Comparison of ENCODE assay signal across 19 cellular contexts in the genomic region with DNA sequence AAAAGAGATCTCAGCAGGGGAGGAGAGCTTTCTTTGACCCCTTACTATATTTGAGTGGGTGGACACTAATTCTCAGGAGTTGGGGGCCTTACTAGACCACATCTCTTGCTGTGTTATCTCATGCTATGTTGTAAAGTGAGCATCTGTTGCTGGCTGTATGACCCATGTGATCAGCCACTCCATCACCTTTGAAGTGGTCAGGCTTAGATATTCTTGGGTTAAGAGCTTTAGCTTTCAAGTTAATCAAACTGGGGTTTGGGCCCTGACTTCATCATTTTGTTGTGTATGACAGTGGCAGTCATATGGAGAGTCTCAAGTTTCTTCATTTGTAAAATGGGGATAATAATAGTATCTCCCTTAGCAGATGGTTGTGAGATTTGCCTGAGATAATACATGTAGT.
DNase-seq lines count a peak whose midpoint lies in the region; ATAC-seq and TF ChIP-seq lines count a peak whose summit lies in the region.
"Had no signal": no experiment of that assay in that cellular context is flagged by ENCODE, and none has a peak within 500 bp of the region (broad histone marks: within the 10 kb centered on the region; RNA-seq: fewer than 3 reads in every experiment).

No MANE protein-coding gene starts in this region.

- H3K4me1 ChIP-seq in DND-41 (ENCODE audit: insufficient read depth, low read length) (peaks cover 32% of the 10 kb centered on the region), left lung (no peaks in the 10 kb centered on the region)
- H3K4me1 ChIP-seq: Peyer's patch, SJSA1 had no signal

- H3K9me3 ChIP-seq in DND-41 (ENCODE audit: insufficient read depth, low read length, severe bottlenecking) (no peaks in the 10 kb centered on the region), left lung (no peaks in the 10 kb centered on the region)
- H3K9me3 ChIP-seq: Peyer's patch, SJSA1 had no signal

- H3K36me3 ChIP-seq in DND-41 (ENCODE audit: insufficient read depth, low read length) (0 out of 2 replicates have a peak, but pooled peaks cover 3% of the 10 kb centered on the region), left lung (no peaks in the 10 kb centered on the region)
- H3K36me3 ChIP-seq: Peyer's patch, SJSA1 had no signal

- H3K4me3 ChIP-seq in DND-41 (ENCODE audit: low read depth in 1 of 2, low read length in 2 of 2) (no peak overlapping the region), left lung (no peak overlapping the region)
- H3K4me3 ChIP-seq: Peyer's patch, SJSA1 had no signal

- no peak overlapping the region for H3K4me2 ChIP-seq in DND-41 (ENCODE audit: insufficient read depth, low read length)

- no peaks in the 10 kb centered on the region for H3K9me3 Mint-ChIP-seq in activated naive CD4-positive, alpha-beta T cell treated with anti-CD3 and anti-CD28 coated beads, Interleukin-2, amount 50 U/mL, for 72 hours
- no peaks in the 10 kb centered on the region for H3K9me3 Mint-ChIP-seq in endothelial cell (ENCODE audit: unreplicated experiment)
- H3K9me3 Mint-ChIP-seq: HFFc6 had no signal

- H3K27ac Mint-ChIP-seq in activated naive CD4-positive, alpha-beta T cell treated with anti-CD3 and anti-CD28 coated beads, Interleukin-2, amount 50 U/mL, for 72 hours = no peak overlapping the region
- no peak overlapping the region for H3K27ac Mint-ChIP-seq in endothelial cell (ENCODE audit: unreplicated experiment)
- H3K27ac Mint-ChIP-seq: HFFc6 had no signal

- ATAC-seq in activated naive CD4-positive, alpha-beta T cell treated with anti-CD3 and anti-CD28 coated beads, Interleukin-2, amount 50 U/mL, for 72 hours = peak; percentile 26 to 53
- ATAC-seq in DND-41 (ENCODE audit: insufficient read depth, low read depth) (peak; percentile 87), left lung (peak; percentile 26), GM18870 (IDR thresholded peaks at IDR 0.05; ENCODE audit: unreplicated experiment) (no peak)
- ATAC-seq: HepG2 had no signal

- H3K27me3 ChIP-seq in DND-41 (ENCODE audit: insufficient read depth, low read length, poor library complexity) = no peaks in the 10 kb centered on the region
- no peaks in the 10 kb centered on the region for H3K27me3 ChIP-seq in left lung
- H3K27me3 ChIP-seq: Peyer's patch, SJSA1 had no signal

- H3K79me2 ChIP-seq in DND-41 (ENCODE audit: insufficient read depth, low read length) = no peaks in the 10 kb centered on the region

- no peak overlapping the region for H2AFZ ChIP-seq in DND-41 (ENCODE audit: low read depth, low read length)

- H3K27ac ChIP-seq in DND-41 (ENCODE audit: low read length) (peak overlapping the region; percentile 56), left lung (no peak overlapping the region)
- H3K27ac ChIP-seq: C4-2B, Peyer's patch, SJSA1 had no signal

- TF ChIP-seq CTCF in DND-41 (IDR thresholded peaks at IDR 0.05; ENCODE audit: borderline replicate concordance, extremely low read depth, low read length, poor library complexity, severe bottlenecking) (no peak), left lung (IDR thresholded peaks at IDR 0.05) (no peak), endothelial cell (IDR thresholded peaks at IDR 0.05; ENCODE audit: unreplicated experiment) (no peak)

- intact Hi-C loops in left lung (cut with DNase I) = no loop called here

- no peak overlapping the region for H3K4me3 Mint-ChIP-seq in endothelial cell (ENCODE audit: unreplicated experiment)
- H3K4me3 Mint-ChIP-seq: HFFc6 had no signal

- no peaks in the 10 kb centered on the region for H3K27me3 Mint-ChIP-seq in endothelial cell (ENCODE audit: unreplicated experiment)

- H3K36me3 Mint-ChIP-seq in activated naive CD4-positive, alpha-beta T cell treated with anti-CD3 and anti-CD28 coated beads, Interleukin-2, amount 50 U/mL, for 72 hours = peaks cover 0 to 6% of the 10 kb centered on the region in 2 donors
- no peaks in the 10 kb centered on the region for H3K36me3 Mint-ChIP-seq in endothelial cell (ENCODE audit: low read depth, unreplicated experiment)

- no peak for DNase-seq in activated naive CD4-positive, alpha-beta T cell treated with anti-CD3 and anti-CD28 coated beads, Interleukin-2, amount 50 U/mL, for 72 hours (ENCODE audit: low spot score in 2 of 2)
- DNase-seq in activated naive CD4-positive, alpha-beta T cell treated with Interleukin-2 at 50 U/mL for 16 hours = no peak
- DNase-seq in DND-41 (peak; percentile 38), SW480 (ENCODE audit: low spot score) (peak; percentile 41), left lung (no peak), endothelial cell (ENCODE audit: low spot score) (no peak)
- DNase-seq: DMS79, H7, HFFc6, KG1, NCI-H1436, NCI-H1930, NCI-H345, NCI-H69, Peyer's patch had no signal

- H3K4me1 Mint-ChIP-seq in endothelial cell (ENCODE audit: unreplicated experiment) = peaks cover under 1% of the 10 kb centered on the region

- no peak overlapping the region for H3K9ac ChIP-seq in DND-41 (ENCODE audit: low read depth, low read length)

- no peaks in the 10 kb centered on the region for H4K20me1 ChIP-seq in DND-41 (ENCODE audit: insufficient read depth, low read length)

Comparison
In these comparisons a context has a peak if more than half of its experiments do, and no peak if none do; other contexts are left out.
1. DNase-seq: peak in DND-41 (single experiment) and SW480 (single experiment); none in activated naive CD4-positive, alpha-beta T cell treated with anti-CD3 and anti-CD28 coated beads, Interleukin-2, amount 50 U/mL, for 72 hours (0 of 2), activated naive CD4-positive, alpha-beta T cell treated with Interleukin-2 at 50 U/mL for 16 hours (single experiment), left lung (0 of 2) and endothelial cell (single experiment).